Comparison of ENCODE assay signal across 1 cellular context in genomic region chr3:39224288-39224687, GRCh38.
TF ChIP-seq lines count a peak whose summit lies in the region.

No MANE protein-coding gene starts in this region.

TF ChIP-seq in HCT116, 20 proteins besides CTCF, POLR2A, EP300 and RAD21 (continued from another document):
- TF ChIP-seq REST (IDR thresholded peaks at IDR 0.05; ENCODE audit: low read depth) (no peak), JUND (IDR thresholded peaks at IDR 0.05) (no peak)
